Comparison of ENCODE assay signal across 27 cellular contexts in genomic region chr4:79014230-79014629, GRCh38.
"Had no signal": no experiment of that assay in that cellular context is flagged by ENCODE, and none has a peak within 500 bp of the region (broad histone marks: within the 10 kb centered on the region; RNA-seq: fewer than 3 reads in every experiment).

No MANE protein-coding gene starts in this region.

- H3K36me3 ChIP-seq: lower lobe of right lung, pancreas, prostate gland, stomach, thyroid gland, transverse colon, upper lobe of left lung, vagina had no signal

- H3K27ac ChIP-seq: lower lobe of right lung, pancreas, prostate gland, skin epidermis, stomach, testis, thyroid gland, transverse colon, upper lobe of left lung, vagina had no signal

- ATAC-seq: left cardiac atrium; left lobe of liver; lower lobe of right lung; naive thymus-derived CD8-positive, alpha-beta T cell; pancreas; right cardiac atrium; sciatic nerve; stimulated activated naive B cell treated with anti-CD40 and anti-IgM and Interleukin-4, amounts not matched to agents 10 μg/mL and 1 μg/mL and 100 μg/mL, for 72 hours; stimulated activated naive CD8-positive, alpha-beta T cell treated with anti-CD3 and anti-CD28 coated beads, Interleukin-15, Interleukin-2, amounts not matched to agents 100 U/mL and 50 U/mL, for 24 hours had no signal

- DNase-seq: kidney glomerular epithelial cell; left cardiac atrium; lower lobe of right lung; mammary epithelial cell; mesenchymal stem cell; naive thymus-derived CD8-positive, alpha-beta T cell; nucleus accumbens; pancreas; posterior cingulate gyrus; retina; right cardiac atrium; stimulated activated CD4-positive, alpha-beta T cell treated with anti-CD3 and anti-CD28 coated beads, Interleukin-12 subunit alpha, Interleukin-12 subunit beta, amount 100 ng/mL, for 4 hours; stimulated activated CD4-positive, alpha-beta T cell treated with anti-CD3 and anti-CD28 coated beads, Interleukin-15, amount 100 ng/mL, for 24 hours; stimulated activated CD4-positive, alpha-beta T cell treated with anti-CD3 and anti-CD28 coated beads, Interleukin-2, amount 100 ng/mL, for 24 hours; stimulated activated CD4-positive, alpha-beta T cell treated with anti-CD3 and anti-CD28 coated beads, Interleukin-4, amount 100 ng/mL, for 1 hour; stimulated activated naive B cell treated with anti-CD40 and anti-IgM and Interleukin-4, amounts not matched to agents 10 μg/mL and 1 μg/mL and 100 μg/mL, for 72 hours; stimulated activated naive CD8-positive, alpha-beta T cell treated with anti-CD3 and anti-CD28 coated beads, Interleukin-15, Interleukin-2, amounts not matched to agents 100 U/mL and 50 U/mL, for 24 hours; stomach; testis; thyroid gland; transverse colon; upper lobe of left lung had no signal

- H3K4me3 ChIP-seq: lower lobe of right lung, pancreas, prostate gland, skin epidermis, stomach, testis, thyroid gland, transverse colon, upper lobe of left lung, vagina had no signal

- H3K4me1 ChIP-seq: lower lobe of right lung, pancreas, prostate gland, stomach, testis, thyroid gland, transverse colon, upper lobe of left lung, vagina had no signal

- H3K9me3 ChIP-seq: lower lobe of right lung, pancreas, prostate gland, stomach, testis, thyroid gland, transverse colon, upper lobe of left lung, vagina had no signal
